20 cellular contexts compared by ENCODE assay signal in the genomic region with DNA sequence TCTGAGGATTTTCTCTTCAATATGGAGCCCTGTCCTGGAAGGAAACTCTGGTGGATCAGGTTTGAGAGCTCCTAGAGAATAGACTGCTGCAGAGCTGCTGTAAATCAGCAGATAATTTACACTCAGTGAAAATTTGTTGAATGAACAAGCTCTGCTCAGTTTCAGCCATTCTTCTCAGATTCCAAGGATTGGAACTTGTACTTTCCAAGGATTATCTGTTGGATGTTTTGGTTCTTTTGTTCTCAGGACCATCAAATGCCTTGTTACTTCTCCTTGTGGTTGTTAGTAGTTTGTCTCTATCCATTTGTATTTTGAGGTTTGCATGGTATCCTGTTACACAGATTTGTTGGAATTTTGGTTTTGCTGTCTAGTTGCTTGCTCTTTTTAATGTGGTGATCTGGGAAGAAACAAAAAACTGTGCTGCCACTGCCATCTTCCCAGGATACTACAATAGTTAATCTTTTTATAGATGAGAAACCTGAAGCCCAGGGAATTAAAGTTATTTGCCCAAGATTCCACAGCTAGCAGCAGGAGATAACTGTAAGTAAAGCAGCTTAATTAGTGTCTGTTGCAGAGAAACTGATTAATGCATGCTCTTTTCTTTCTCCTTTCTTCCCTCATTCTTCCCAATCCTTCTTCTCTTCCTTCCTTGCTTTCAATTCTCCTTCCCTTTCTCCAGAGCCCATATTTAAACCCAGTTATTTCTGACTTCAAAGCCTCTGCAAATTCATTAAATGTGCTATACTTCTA. TPM values are rescaled to one million over a fixed set of nuclear protein-coding genes. Genes with fewer than 3 reads are reported as not detected.
"Had no signal": no experiment of that assay in that cellular context is flagged by ENCODE, and none has a peak within 500 bp of the region (broad histone marks: within the 10 kb centered on the region; RNA-seq: fewer than 3 reads in every experiment).

No MANE protein-coding gene starts in this region.

- H3K4me3 Mint-ChIP-seq: activated naive CD4-positive, alpha-beta T cell treated with anti-CD3 and anti-CD28 coated beads, Interleukin-2, amount 10 ng/mL, durations not matched to agents 7 days and 5 days; activated T-cell treated with anti-CD3 and anti-CD28 coated beads, Interleukin-2, amount 50 U/mL, for 24 hours; memory B cell; natural killer cell treated with Interleukin-12 subunit alpha and Interleukin-12 subunit beta and Interleukin-15 and Interleukin-18, amount 100 ng/mL, for 72 hours had no signal

- H3K27ac Mint-ChIP-seq: activated naive CD4-positive, alpha-beta T cell treated with anti-CD3 and anti-CD28 coated beads, Interleukin-2, amount 10 ng/mL, durations not matched to agents 7 days and 5 days; activated T-cell treated with anti-CD3 and anti-CD28 coated beads, Interleukin-2, amount 50 U/mL, for 24 hours; memory B cell; natural killer cell treated with Interleukin-12 subunit alpha and Interleukin-12 subunit beta and Interleukin-15 and Interleukin-18, amount 100 ng/mL, for 72 hours had no signal

- H3K9me3 ChIP-seq: left ventricle myocardium inferior, ovary, stomach, testis, upper lobe of right lung had no signal

- H3K9me3 Mint-ChIP-seq: activated T-cell treated with anti-CD3 and anti-CD28 coated beads, Interleukin-2, amount 50 U/mL, for 24 hours had no signal

- H3K4me1 ChIP-seq: left ventricle myocardium inferior, spleen, testis, upper lobe of right lung had no signal

- H3K36me3 ChIP-seq: cardiac muscle cell, esophagus muscularis mucosa, left ventricle myocardium inferior, ovary, spleen, stomach, upper lobe of right lung had no signal

- FAIRE-seq: keratinocyte had no signal

- H3K4me1 Mint-ChIP-seq: activated naive CD4-positive, alpha-beta T cell treated with anti-CD3 and anti-CD28 coated beads, Interleukin-2, amount 10 ng/mL, durations not matched to agents 7 days and 5 days; memory B cell had no signal

- H3K4me3 ChIP-seq: cardiac muscle cell, esophagus muscularis mucosa, left ventricle myocardium inferior, ovary, spleen, stomach, testis, upper lobe of right lung had no signal

- H3K27ac ChIP-seq: cardiac muscle cell, esophagus muscularis mucosa, left ventricle myocardium inferior, ovary, spleen, stomach, testis, upper lobe of right lung had no signal

- DNase-seq: activated CD4-positive, CD25-positive, alpha-beta regulatory T cell treated with anti-CD3 and anti-CD28 coated beads, Interleukin-2, amount 50 U/mL, for 72 hours; activated naive CD4-positive, alpha-beta T cell treated with anti-CD3 and anti-CD28 coated beads, Interleukin-2, amount 10 ng/mL, durations not matched to agents 7 days and 5 days; activated T-cell treated with anti-CD3 and anti-CD28 coated beads, Interleukin-2, amount 50 U/mL, for 24 hours; hippocampal formation; left ventricle myocardium inferior; ovary; spleen; stomach; T-helper 1 cell; T1000; testis; upper lobe of right lung had no signal

- H3K36me3 Mint-ChIP-seq: activated naive CD4-positive, alpha-beta T cell treated with anti-CD3 and anti-CD28 coated beads, Interleukin-2, amount 10 ng/mL, durations not matched to agents 7 days and 5 days; natural killer cell treated with Interleukin-12 subunit alpha and Interleukin-12 subunit beta and Interleukin-15 and Interleukin-18, amount 100 ng/mL, for 72 hours had no signal

- H3K27me3 ChIP-seq: cardiac muscle cell, esophagus muscularis mucosa, ovary, stomach, testis, upper lobe of right lung had no signal

- ATAC-seq: natural killer cell treated with Interleukin-12 subunit alpha and Interleukin-12 subunit beta and Interleukin-15 and Interleukin-18, amount 100 ng/mL, for 72 hours; sciatic nerve; upper lobe of right lung had no signal

RNA-seq across cellular contexts. Expression of gene NTMT2, which starts 49.6 kb away (rescaled TPM):
- total RNA-seq: cardiac muscle cell; esophagus muscularis mucosa; glomerular endothelial cell; natural killer cell treated with Interleukin-12 subunit alpha and Interleukin-12 subunit beta and Interleukin-15 and Interleukin-18, amount 100 ng/mL, for 72 hours; ovary; pulmonary artery endothelial cell; sciatic nerve; spleen; stomach; upper lobe of right lung had no signal
